1 cellular context compared by ENCODE assay signal in the genomic region with DNA sequence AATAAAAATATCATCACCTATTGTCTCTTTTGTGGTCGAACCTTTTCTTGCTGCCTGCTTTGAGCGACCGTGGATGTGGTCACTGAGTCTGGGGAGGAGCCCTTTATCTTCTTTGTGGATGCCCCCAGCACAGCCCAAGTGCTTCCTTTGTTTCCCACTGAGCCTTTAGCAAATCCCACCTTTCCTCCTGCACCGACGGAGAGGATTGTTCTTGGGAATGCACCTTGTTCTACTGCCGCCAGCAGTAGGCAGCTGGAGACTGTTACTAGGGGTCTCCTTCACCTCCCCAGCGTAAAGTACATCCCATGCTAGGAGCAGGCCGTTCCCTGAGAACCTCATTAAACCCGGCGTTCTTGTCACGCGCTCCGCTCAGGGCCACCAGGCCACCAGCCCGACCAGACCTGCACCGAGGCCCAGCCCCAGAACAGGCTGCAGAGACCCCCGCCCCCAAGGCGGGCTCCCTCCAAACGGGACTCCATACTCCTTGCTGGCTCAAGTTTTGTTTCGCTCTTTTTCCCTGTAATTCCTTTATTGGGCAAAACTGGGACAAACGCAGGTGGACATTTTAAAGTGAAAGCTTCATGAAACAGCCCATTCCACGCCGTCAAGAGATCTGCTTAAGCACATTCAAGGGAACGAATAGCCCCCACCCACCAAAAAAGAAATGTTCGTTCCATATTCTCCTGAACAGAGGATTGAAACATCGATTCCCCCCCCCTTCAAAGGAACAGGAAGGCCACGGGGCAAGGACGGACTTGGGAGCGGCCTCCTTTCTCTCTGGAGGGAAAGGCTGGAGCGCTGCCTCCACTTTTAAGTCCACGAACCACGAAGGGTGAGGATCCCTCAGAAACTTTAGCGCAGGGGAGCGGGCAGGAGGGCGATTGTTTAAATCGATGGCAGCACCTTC.
A peak's percentile ranks its signal among the peaks of the same experiment; 100 is the strongest.
TF ChIP-seq lines count a peak whose summit lies in the region.

No MANE protein-coding gene starts in this region.

TF ChIP-seq in HepG2, 621 proteins besides CTCF, POLR2A, EP300 and RAD21 (continued from another document and continues in another):
- TF ChIP-seq, protein P1, sequence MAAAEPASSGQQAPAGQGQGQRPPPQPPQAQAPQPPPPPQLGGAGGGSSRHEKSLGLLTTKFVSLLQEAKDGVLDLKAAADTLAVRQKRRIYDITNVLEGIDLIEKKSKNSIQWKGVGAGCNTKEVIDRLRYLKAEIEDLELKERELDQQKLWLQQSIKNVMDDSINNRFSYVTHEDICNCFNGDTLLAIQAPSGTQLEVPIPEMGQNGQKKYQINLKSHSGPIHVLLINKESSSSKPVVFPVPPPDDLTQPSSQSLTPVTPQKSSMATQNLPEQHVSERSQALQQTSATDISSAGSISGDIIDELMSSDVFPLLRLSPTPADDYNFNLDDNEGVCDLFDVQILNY (CRISPR knock-in tag; conservative IDR thresholded peaks at IDR 0.05) = no peak
- TF ChIP-seq, protein P2, sequence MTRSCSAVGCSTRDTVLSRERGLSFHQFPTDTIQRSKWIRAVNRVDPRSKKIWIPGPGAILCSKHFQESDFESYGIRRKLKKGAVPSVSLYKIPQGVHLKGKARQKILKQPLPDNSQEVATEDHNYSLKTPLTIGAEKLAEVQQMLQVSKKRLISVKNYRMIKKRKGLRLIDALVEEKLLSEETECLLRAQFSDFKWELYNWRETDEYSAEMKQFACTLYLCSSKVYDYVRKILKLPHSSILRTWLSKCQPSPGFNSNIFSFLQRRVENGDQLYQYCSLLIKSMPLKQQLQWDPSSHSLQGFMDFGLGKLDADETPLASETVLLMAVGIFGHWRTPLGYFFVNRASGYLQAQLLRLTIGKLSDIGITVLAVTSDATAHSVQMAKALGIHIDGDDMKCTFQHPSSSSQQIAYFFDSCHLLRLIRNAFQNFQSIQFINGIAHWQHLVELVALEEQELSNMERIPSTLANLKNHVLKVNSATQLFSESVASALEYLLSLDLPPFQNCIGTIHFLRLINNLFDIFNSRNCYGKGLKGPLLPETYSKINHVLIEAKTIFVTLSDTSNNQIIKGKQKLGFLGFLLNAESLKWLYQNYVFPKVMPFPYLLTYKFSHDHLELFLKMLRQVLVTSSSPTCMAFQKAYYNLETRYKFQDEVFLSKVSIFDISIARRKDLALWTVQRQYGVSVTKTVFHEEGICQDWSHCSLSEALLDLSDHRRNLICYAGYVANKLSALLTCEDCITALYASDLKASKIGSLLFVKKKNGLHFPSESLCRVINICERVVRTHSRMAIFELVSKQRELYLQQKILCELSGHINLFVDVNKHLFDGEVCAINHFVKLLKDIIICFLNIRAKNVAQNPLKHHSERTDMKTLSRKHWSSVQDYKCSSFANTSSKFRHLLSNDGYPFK (CRISPR knock-in tag; IDR thresholded peaks at IDR 0.05; ENCODE audit: borderline replicate concordance) = peak; percentile 32; the same call in 1 of the 2 replicates
- TF ChIP-seq KLF13 (CRISPR knock-in tag; IDR thresholded peaks at IDR 0.05) (no peak), MBNL3 (CRISPR knock-in tag; conservative IDR thresholded peaks at IDR 0.05) (no peak), ZNF138 (CRISPR knock-in tag; IDR thresholded peaks at IDR 0.05; ENCODE audit: low read depth) (no peak), ZNF136 (CRISPR knock-in tag; IDR thresholded peaks at IDR 0.05; ENCODE audit: low read depth) (no peak), ZNF670 (CRISPR knock-in tag; IDR thresholded peaks at IDR 0.05; ENCODE audit: borderline replicate concordance) (peak; percentile 86; the same call in 1 of the 2 replicates), LCORL (IDR thresholded peaks at IDR 0.05) (no peak), LCORL (CRISPR knock-in tag; IDR thresholded peaks at IDR 0.05) (no peak; the same call in none of the 2 replicates), CCDC6 (CRISPR knock-in tag; IDR thresholded peaks at IDR 0.05) (peak; percentile 56), ZNF709 (CRISPR knock-in tag; IDR thresholded peaks at IDR 0.05) (peak; percentile 6; the same call in 1 of the 2 replicates), ZBTB21 (CRISPR knock-in tag; IDR thresholded peaks at IDR 0.05) (no peak), ZNF382 (CRISPR knock-in tag; IDR thresholded peaks at IDR 0.05; ENCODE audit: borderline replicate concordance) (no peak), TOPORS (CRISPR knock-in tag; IDR thresholded peaks at IDR 0.05) (no peak)
- TF ChIP-seq, protein P3, sequence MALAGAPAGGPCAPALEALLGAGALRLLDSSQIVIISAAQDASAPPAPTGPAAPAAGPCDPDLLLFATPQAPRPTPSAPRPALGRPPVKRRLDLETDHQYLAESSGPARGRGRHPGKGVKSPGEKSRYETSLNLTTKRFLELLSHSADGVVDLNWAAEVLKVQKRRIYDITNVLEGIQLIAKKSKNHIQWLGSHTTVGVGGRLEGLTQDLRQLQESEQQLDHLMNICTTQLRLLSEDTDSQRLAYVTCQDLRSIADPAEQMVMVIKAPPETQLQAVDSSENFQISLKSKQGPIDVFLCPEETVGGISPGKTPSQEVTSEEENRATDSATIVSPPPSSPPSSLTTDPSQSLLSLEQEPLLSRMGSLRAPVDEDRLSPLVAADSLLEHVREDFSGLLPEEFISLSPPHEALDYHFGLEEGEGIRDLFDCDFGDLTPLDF (CRISPR knock-in tag; IDR thresholded peaks at IDR 0.05) = no peak
- TF ChIP-seq, protein P4, sequence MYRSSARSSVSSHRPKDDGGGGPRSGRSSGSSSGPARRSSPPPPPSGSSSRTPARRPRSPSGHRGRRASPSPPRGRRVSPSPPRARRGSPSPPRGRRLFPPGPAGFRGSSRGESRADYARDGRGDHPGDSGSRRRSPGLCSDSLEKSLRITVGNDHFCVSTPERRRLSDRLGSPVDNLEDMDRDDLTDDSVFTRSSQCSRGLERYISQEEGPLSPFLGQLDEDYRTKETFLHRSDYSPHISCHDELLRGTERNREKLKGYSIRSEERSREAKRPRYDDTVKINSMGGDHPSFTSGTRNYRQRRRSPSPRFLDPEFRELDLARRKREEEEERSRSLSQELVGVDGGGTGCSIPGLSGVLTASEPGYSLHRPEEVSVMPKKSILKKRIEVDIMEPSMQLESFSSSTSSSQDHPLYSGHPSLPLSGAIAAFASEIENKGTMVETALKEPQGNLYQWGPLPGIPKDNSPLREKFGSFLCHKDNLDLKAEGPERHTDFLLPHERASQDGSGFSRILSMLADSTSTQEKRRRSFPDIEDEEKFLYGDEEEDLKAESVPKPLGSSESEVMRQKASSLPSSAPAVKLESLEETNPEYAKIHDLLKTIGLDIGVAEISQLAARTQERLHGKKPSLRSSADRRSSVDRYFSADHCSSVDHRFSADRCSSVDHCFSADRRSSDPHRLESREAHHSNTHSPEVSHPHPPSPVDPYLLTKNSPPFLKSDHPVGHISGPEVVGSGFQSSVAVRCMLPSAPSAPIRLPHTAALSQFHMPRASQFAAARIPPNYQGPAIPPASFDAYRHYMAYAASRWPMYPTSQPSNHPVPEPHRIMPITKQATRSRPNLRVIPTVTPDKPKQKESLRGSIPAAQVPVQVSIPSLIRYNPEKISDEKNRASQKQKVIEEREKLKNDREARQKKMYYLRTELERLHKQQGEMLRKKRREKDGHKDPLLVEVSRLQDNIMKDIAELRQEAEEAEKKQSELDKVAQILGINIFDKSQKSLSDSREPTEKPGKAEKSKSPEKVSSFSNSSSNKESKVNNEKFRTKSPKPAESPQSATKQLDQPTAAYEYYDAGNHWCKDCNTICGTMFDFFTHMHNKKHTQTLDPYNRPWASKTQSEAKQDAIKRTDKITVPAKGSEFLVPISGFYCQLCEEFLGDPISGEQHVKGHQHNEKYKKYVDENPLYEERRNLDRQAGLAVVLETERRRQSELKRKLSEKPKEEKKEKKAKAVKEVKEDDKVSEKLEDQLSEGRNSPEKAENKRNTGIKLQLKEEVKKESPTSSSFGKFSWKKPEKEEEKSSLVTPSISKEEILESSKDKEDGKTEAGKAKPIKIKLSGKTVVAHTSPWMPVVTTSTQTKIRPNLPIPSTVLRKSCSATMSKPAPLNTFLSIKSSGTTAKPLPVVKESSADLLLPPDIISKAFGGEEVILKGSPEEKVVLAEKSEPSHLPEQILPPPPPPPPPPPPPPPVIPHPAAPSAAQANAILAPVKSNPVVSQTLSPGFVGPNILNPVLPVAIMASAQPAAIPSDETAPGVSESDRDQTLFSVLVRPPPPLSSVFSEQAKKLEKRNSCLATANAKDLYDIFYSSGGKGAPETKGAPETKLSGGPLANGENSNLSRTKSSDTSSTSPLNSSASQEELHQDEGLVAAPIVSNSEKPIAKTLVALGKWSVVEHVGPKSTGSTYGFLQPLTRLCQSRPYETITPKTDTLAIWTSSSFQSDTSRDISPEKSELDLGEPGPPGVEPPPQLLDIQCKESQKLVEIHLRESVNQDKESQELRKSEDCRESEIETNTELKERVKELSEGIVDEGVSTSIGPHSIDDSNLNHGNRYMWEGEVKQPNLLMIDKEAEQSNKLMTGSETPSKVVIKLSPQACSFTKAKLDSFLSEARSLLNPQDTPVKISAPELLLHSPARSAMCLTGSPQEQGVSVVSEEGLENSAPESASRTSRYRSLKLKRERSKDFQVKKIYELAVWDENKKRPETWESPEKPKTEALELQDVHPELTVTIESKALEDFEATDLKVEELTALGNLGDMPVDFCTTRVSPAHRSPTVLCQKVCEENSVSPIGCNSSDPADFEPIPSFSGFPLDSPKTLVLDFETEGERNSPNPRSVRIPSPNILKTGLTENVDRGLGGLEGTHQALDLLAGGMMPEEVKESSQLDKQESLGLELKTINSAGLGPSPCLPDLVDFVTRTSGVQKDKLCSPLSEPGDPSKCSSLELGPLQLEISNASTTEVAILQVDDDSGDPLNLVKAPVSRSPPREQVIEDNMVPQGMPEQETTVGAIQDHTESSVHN (CRISPR knock-in tag; IDR thresholded peaks at IDR 0.05) = peak; percentile 89; the same call in 1 of the 2 replicates
- TF ChIP-seq, protein P5, sequence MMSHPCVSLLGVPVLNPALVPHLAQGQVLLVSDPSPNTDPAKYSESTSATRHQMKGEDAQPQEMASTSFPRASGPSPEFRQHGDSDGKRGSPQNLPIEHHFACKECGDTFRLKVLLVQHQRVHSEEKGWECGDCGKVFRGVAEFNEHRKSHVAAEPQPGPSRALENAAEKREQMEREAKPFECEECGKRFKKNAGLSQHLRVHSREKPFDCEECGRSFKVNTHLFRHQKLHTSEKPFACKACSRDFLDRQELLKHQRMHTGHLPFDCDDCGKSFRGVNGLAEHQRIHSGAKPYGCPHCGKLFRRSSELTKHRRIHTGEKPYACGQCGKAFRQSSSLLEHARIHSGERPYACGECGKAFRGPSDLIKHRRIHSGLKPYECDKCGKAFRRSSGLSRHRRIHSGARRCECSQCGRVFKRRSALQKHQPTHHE (CRISPR knock-in tag; IDR thresholded peaks at IDR 0.05; ENCODE audit: borderline replicate concordance) = no peak
- TF ChIP-seq, protein P6, sequence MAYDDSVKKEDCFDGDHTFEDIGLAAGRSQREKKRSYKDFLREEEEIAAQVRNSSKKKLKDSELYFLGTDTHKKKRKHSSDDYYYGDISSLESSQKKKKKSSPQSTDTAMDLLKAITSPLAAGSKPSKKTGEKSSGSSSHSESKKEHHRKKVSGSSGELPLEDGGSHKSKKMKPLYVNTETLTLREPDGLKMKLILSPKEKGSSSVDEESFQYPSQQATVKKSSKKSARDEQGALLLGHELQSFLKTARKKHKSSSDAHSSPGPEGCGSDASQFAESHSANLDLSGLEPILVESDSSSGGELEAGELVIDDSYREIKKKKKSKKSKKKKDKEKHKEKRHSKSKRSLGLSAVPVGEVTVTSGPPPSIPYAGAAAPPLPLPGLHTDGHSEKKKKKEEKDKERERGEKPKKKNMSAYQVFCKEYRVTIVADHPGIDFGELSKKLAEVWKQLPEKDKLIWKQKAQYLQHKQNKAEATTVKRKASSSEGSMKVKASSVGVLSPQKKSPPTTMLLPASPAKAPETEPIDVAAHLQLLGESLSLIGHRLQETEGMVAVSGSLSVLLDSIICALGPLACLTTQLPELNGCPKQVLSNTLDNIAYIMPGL (CRISPR knock-in tag; IDR thresholded peaks at IDR 0.05; ENCODE audit: borderline replicate concordance in 1 of 2, low read depth in 1 of 2) = peak; percentile 0 to 41; a peak in 1 of 4 replicates
- TF ChIP-seq, protein P7, sequence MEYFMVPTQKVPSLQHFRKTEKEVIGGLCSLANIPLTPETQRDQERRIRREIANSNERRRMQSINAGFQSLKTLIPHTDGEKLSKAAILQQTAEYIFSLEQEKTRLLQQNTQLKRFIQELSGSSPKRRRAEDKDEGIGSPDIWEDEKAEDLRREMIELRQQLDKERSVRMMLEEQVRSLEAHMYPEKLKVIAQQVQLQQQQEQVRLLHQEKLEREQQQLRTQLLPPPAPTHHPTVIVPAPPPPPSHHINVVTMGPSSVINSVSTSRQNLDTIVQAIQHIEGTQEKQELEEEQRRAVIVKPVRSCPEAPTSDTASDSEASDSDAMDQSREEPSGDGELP (IDR thresholded peaks at IDR 0.05; ENCODE audit: borderline replicate concordance, low read depth) = peak; percentile 36; the same call in 1 of the 2 replicates
- TF ChIP-seq, protein P8, sequence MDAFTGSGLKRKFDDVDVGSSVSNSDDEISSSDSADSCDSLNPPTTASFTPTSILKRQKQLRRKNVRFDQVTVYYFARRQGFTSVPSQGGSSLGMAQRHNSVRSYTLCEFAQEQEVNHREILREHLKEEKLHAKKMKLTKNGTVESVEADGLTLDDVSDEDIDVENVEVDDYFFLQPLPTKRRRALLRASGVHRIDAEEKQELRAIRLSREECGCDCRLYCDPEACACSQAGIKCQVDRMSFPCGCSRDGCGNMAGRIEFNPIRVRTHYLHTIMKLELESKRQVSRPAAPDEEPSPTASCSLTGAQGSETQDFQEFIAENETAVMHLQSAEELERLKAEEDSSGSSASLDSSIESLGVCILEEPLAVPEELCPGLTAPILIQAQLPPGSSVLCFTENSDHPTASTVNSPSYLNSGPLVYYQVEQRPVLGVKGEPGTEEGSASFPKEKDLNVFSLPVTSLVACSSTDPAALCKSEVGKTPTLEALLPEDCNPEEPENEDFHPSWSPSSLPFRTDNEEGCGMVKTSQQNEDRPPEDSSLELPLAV (CRISPR knock-in tag; conservative IDR thresholded peaks at IDR 0.05; ENCODE audit: low read depth) = no peak
- TF ChIP-seq, protein P9, sequence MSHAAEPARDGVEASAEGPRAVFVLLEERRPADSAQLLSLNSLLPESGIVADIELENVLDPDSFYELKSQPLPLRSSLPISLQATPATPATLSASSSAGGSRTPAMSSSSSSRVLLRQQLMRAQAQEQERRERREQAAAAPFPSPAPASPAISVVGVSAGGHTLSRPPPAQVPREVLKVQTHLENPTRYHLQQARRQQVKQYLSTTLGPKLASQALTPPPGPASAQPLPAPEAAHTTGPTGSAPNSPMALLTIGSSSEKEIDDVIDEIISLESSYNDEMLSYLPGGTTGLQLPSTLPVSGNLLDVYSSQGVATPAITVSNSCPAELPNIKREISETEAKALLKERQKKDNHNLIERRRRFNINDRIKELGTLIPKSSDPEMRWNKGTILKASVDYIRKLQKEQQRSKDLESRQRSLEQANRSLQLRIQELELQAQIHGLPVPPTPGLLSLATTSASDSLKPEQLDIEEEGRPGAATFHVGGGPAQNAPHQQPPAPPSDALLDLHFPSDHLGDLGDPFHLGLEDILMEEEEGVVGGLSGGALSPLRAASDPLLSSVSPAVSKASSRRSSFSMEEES (CRISPR knock-in tag; IDR thresholded peaks at IDR 0.05) = peak; percentile 83; the same call in 1 of the 2 replicates
- TF ChIP-seq, protein P10, sequence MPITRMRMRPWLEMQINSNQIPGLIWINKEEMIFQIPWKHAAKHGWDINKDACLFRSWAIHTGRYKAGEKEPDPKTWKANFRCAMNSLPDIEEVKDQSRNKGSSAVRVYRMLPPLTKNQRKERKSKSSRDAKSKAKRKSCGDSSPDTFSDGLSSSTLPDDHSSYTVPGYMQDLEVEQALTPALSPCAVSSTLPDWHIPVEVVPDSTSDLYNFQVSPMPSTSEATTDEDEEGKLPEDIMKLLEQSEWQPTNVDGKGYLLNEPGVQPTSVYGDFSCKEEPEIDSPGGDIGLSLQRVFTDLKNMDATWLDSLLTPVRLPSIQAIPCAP (CRISPR knock-in tag; IDR thresholded peaks at IDR 0.05; ENCODE audit: low read depth) = no peak
